Comparison of ENCODE assay signal across 23 cellular contexts in the genomic region with DNA sequence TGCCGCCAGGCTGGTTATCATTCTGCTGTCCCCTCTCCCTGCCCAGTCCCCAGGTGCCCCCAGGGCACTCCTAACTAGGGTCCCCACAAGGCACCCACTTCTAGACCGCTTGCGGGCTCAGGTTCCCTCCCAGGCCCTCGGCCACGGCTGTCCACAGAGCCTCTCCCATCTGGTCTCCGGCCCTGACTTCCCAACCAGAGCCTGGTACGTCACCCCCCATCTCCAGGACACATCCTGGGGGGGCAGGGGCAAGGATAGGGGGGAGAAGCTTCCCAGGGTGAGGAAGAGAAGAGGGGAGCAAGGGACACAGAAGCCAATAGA. TPM values are rescaled to one million over a fixed set of nuclear protein-coding genes. Genes with fewer than 3 reads are reported as not detected.
DNase-seq lines count a peak whose midpoint lies in the region; ATAC-seq and TF ChIP-seq lines count a peak whose summit lies in the region.
"Had no signal": no experiment of that assay in that cellular context is flagged by ENCODE, and none has a peak within 500 bp of the region (broad histone marks: within the 10 kb centered on the region; RNA-seq: fewer than 3 reads in every experiment).

No MANE protein-coding gene starts in this region.

- CTCF ChIA-PET in PC-3 (lab: Charles Lee): no interaction called here

- H3K4ac ChIP-seq in mesendoderm (ENCODE audit: low read depth, low read length): no peak overlapping the region

- no peak overlapping the region for H3K56ac ChIP-seq in mesendoderm (ENCODE audit: low read length)

- H3F3A ChIP-seq in PC-3 (ENCODE audit: low read length, unreplicated experiment): no peaks in the 10 kb centered on the region

- H3K9me2 ChIP-seq in PC-3 (replicated peaks; ENCODE audit: low read length): no peaks in the 10 kb centered on the region

- no peak overlapping the region for H3K4me3 Mint-ChIP-seq in chondrocyte (ENCODE audit: unreplicated experiment)
- H3K4me3 Mint-ChIP-seq in nephron progenitor cell: peak overlapping the region; percentile 58
- H3K4me3 Mint-ChIP-seq in type B pancreatic cell: peak overlapping the region; percentile 71
- H3K4me3 Mint-ChIP-seq: activated naive CD4-positive, alpha-beta T cell treated with anti-CD3 and anti-CD28 coated beads for 36 hours; natural killer cell had no signal

- intact Hi-C loops in cardiac septum (cut with DNase I) (no loop called here), heart left ventricle (cut with DNase I) (no loop called here), PC-3 (cut with micrococcal nuclease) (no loop called here)

- no peak overlapping the region for H3K23ac ChIP-seq in mesendoderm (ENCODE audit: low read length)

- H3K36me3 ChIP-seq in heart left ventricle: no peaks in the 10 kb centered on the region
- H3K36me3 ChIP-seq in tibial nerve: no peaks in the 10 kb centered on the region
- H3K36me3 ChIP-seq in PC-3 (ENCODE audit: low read depth, low read length): no peaks in the 10 kb centered on the region
- no peaks in the 10 kb centered on the region for H3K36me3 ChIP-seq in mesendoderm (ENCODE audit: control insufficient read depth, insufficient read depth, low read length)
- H3K36me3 ChIP-seq: BE2C, SJCRH30 had no signal

- H3K79me2 ChIP-seq in PC-3 (ENCODE audit: low read length) (no peaks in the 10 kb centered on the region), mesendoderm (ENCODE audit: control insufficient read depth, insufficient read depth, low read length) (no peaks in the 10 kb centered on the region)

- H4K5ac ChIP-seq in mesendoderm (ENCODE audit: low read length): no peak overlapping the region

- H3K27me3 Mint-ChIP-seq in chondrocyte (ENCODE audit: low read depth) (peaks cover 20% of the 10 kb centered on the region), nephron progenitor cell (ENCODE audit: low read depth, poor library complexity) (peaks cover 34% of the 10 kb centered on the region), type B pancreatic cell (peaks cover 6% of the 10 kb centered on the region)

- TF ChIP-seq CTCF in heart left ventricle (IDR thresholded peaks at IDR 0.05) (no peak), chondrocyte (IDR thresholded peaks at IDR 0.05) (no peak), nephron progenitor cell (IDR thresholded peaks at IDR 0.05) (no peak), type B pancreatic cell (conservative IDR thresholded peaks at IDR 0.05) (no peak), tibial nerve (IDR thresholded peaks at IDR 0.05) (no peak), PC-3 (conservative IDR thresholded peaks at IDR 0.05; ENCODE audit: low read depth, low read length) (no peak)

- H2BK5ac ChIP-seq in mesendoderm (ENCODE audit: low read length): no peak overlapping the region

- WGBS in heart left ventricle, 4 donors: 62 to 68% (median 65%) methylated on average over 6 to 7 of the region's 7 CpGs
- WGBS in tibial nerve, 2 donors: 67 to 78% methylated on average over 7 of the region's 7 CpGs
- no CpG with 5 or more reads among the region's 7 CpGs for WGBS in mesendoderm (ENCODE audit: extremely low coverage, insufficient coverage, low lambda C conversion rate)

- TF ChIP-seq EP300 in tibial nerve (IDR thresholded peaks at IDR 0.05): no peak

- H2AFZ ChIP-seq in PC-3 (ENCODE audit: low read length): no peak overlapping the region
- H2AFZ ChIP-seq: GM23248 had no signal

- H3K27me3 ChIP-seq in heart left ventricle (peaks cover 0 to 30% (median 4%) of the 10 kb centered on the region in 9 donors), tibial nerve (peaks cover 0 to 24% of the 10 kb centered on the region in 2 donors), PC-3 (ENCODE audit: low read length) (no peaks in the 10 kb centered on the region), mesendoderm (ENCODE audit: insufficient read depth, low read length, poor library complexity) (no peaks in the 10 kb centered on the region)
- H3K27me3 ChIP-seq: BE2C had no signal

- H3K36me3 Mint-ChIP-seq in chondrocyte (ENCODE audit: low read depth) (no peaks in the 10 kb centered on the region), nephron progenitor cell (ENCODE audit: low read depth) (no peaks in the 10 kb centered on the region), type B pancreatic cell (no peaks in the 10 kb centered on the region)
- H3K36me3 Mint-ChIP-seq: natural killer cell had no signal

- no peak for ATAC-seq in heart left ventricle
- ATAC-seq in PC-3: no peak
- ATAC-seq: natural killer cell had no signal

- H2BK120ac ChIP-seq in mesendoderm (ENCODE audit: low read depth, low read length): no peak overlapping the region

- H3K27ac Mint-ChIP-seq in chondrocyte (ENCODE audit: unreplicated experiment) (no peak overlapping the region), nephron progenitor cell (no peak overlapping the region), type B pancreatic cell (no peak overlapping the region)
- H3K27ac Mint-ChIP-seq: activated naive CD4-positive, alpha-beta T cell treated with anti-CD3 and anti-CD28 coated beads for 36 hours; natural killer cell had no signal

- peaks cover 10% of the 10 kb centered on the region for H3K4me1 Mint-ChIP-seq in chondrocyte (ENCODE audit: low read depth)
- peaks cover 67% of the 10 kb centered on the region for H3K4me1 Mint-ChIP-seq in nephron progenitor cell
- peaks cover 22% of the 10 kb centered on the region for H3K4me1 Mint-ChIP-seq in type B pancreatic cell (ENCODE audit: unreplicated experiment)

- peaks cover 0 to 7% (median 0%) of the 10 kb centered on the region in 12 donors for H3K4me1 ChIP-seq in heart left ventricle
- H3K4me1 ChIP-seq in tibial nerve: peaks cover 0 to 5% (median 0%) of the 10 kb centered on the region in 4 donors
- H3K4me1 ChIP-seq in PC-3 (ENCODE audit: insufficient read depth, low read length): no peaks in the 10 kb centered on the region
- no peaks in the 10 kb centered on the region for H3K4me1 ChIP-seq in mesendoderm (ENCODE audit: control insufficient read depth, low read depth, low read length)
- H3K4me1 ChIP-seq: BE2C, Caco-2, SJCRH30 had no signal

- H4K20me1 ChIP-seq in PC-3 (ENCODE audit: low read length): no peaks in the 10 kb centered on the region

- no peak for TF ChIP-seq POLR2A in heart left ventricle (IDR thresholded peaks at IDR 0.05)
- TF ChIP-seq POLR2A in tibial nerve (IDR thresholded peaks at IDR 0.05): no peak

- no peaks in the 10 kb centered on the region for H3K79me1 ChIP-seq in mesendoderm (ENCODE audit: low read length)

- POLR2A ChIA-PET in PC-3 (lab: Charles Lee; ENCODE audit: unreplicated experiment): no interaction called here

- BruUV-seq in PC-3 (replicated peaks; lab: Mats Ljungman, UMichigan): no TSS peak

- no peak overlapping the region for H2AK5ac ChIP-seq in mesendoderm (ENCODE audit: low read length)

- H2BK15ac ChIP-seq in mesendoderm (replicated peaks; ENCODE audit: low read depth): no peak overlapping the region

- H3K18ac ChIP-seq in mesendoderm (ENCODE audit: low read length): no peak overlapping the region

- H4K8ac ChIP-seq in mesendoderm (ENCODE audit: low read depth, low read length): no peak overlapping the region

- H3K9me3 ChIP-seq in heart left ventricle (no peaks in the 10 kb centered on the region), tibial nerve (no peaks in the 10 kb centered on the region), PC-3 (ENCODE audit: low read length) (no peaks in the 10 kb centered on the region)
- H3K9me3 ChIP-seq: BE2C, Caco-2, SJCRH30 had no signal

- DNase-seq in cardiac septum (ENCODE audit: low spot score) (peak; percentile 27), heart left ventricle (no peak), chondrocyte (ENCODE audit: low spot score) (peak; percentile 85), nephron progenitor cell (no peak), type B pancreatic cell (ENCODE audit: extremely low spot score, unreplicated experiment) (no peak), tibial nerve (ENCODE audit: low spot score in 2 of 2) (no peak), PC-3 (no peak), mesendoderm (no peak)
- DNase-seq: activated CD4-positive, alpha-beta T cell treated with anti-CD3 and anti-CD28 coated beads for 4 hours; Caco-2; dermis blood vessel endothelial cell; DND-41; KG1; natural killer cell; NCI-H146; NCI-H510A treated with DMSO at 0.1 percent for 48 hours; SJCRH30; T-helper 1 cell had no signal

- H3K4me3 ChIP-seq in heart left ventricle (no peak overlapping the region), tibial nerve (no peak overlapping the region), PC-3 (ENCODE audit: low read length) (no peak overlapping the region), mesendoderm (ENCODE audit: low read length) (no peak overlapping the region)
- H3K4me3 ChIP-seq: GM23248, SJCRH30 had no signal

- H3K9me3 Mint-ChIP-seq in chondrocyte (ENCODE audit: low read depth): no peaks in the 10 kb centered on the region
- no peaks in the 10 kb centered on the region for H3K9me3 Mint-ChIP-seq in nephron progenitor cell
- no peaks in the 10 kb centered on the region for H3K9me3 Mint-ChIP-seq in type B pancreatic cell
- H3K9me3 Mint-ChIP-seq: activated naive CD4-positive, alpha-beta T cell treated with anti-CD3 and anti-CD28 coated beads for 36 hours; natural killer cell had no signal

- H3K4me2 ChIP-seq in PC-3 (ENCODE audit: low read length) (no peak overlapping the region), mesendoderm (ENCODE audit: low read length) (no peak overlapping the region)

- H3K27ac ChIP-seq in heart left ventricle (no peak overlapping the region), tibial nerve (no peak overlapping the region), PC-3 (ENCODE audit: low read length) (no peak overlapping the region), mesendoderm (ENCODE audit: low read depth, low read length) (no peak overlapping the region)
- H3K27ac ChIP-seq: GM23248, SJCRH30 had no signal

- H3K9ac ChIP-seq in PC-3 (ENCODE audit: low read length) (no peak overlapping the region), mesendoderm (ENCODE audit: low read length) (no peak overlapping the region)
- H3K9ac ChIP-seq: GM23248 had no signal

RNA-seq across cellular contexts. Expression of a gene that starts 0.5 kb away (rescaled TPM):
- total RNA-seq in cardiac septum: not detected
- under 1 TPM in 1 of 9 donors, not detected in 8; 0.07 TPM for total RNA-seq in heart left ventricle
- not detected for polyA plus RNA-seq in heart left ventricle
- total RNA-seq in chondrocyte: not detected in 3 replicates
- total RNA-seq in type B pancreatic cell (ENCODE audit: low replicate concordance): 2.4 and 3.4 TPM in 2 replicates
- not detected for total RNA-seq in tibial nerve
- total RNA-seq in PC-3 (2014; rRNA removed): 0.55 TPM in 1 of 2 replicates, not detected in the other
- 0.03 TPM for polyA plus RNA-seq in mesendoderm (2013, experiment 1 of 2)
- 0.01 TPM for polyA plus RNA-seq in mesendoderm (2013, experiment 2 of 2)
- total RNA-seq: Caco-2, dermis blood vessel endothelial cell, GM23248, HT-29, left lobe of liver, SJCRH30 had no signal
- polyA plus RNA-seq: GM23248 had no signal

RNA-seq across cellular contexts. Expression of a gene that starts 23.8 kb away (rescaled TPM):
- total RNA-seq in cardiac septum (2.8 TPM), heart left ventricle (10 to 100 TPM in 1 of 9 donors, 1 to 10 TPM in 6, under 1 TPM in 2; 0.31 to 11.9 (median 1.4) TPM), chondrocyte (11.3 to 27.7 TPM (median 14.6 TPM) in 3 replicates), type B pancreatic cell (ENCODE audit: low replicate concordance) (23.2 and 26.2 TPM in 2 replicates), tibial nerve (1 to 10 TPM; 2.6 to 3.9 (median 3.4) TPM), PC-3 (2014; rRNA removed) (3.8 and 5.5 TPM in 2 replicates)
- polyA plus RNA-seq in heart left ventricle: 1 to 10 TPM in 1 of 2 donors, under 1 TPM in 1; 0.99 to 3.0 TPM
- 1.8 TPM for polyA plus RNA-seq in mesendoderm (2013, experiment 1 of 2)
- polyA plus RNA-seq in mesendoderm (2013, experiment 2 of 2): 2.5 TPM

RNA-seq across cellular contexts. Expression of a gene that starts 32.3 kb away (rescaled TPM):
- 5.1 TPM for total RNA-seq in cardiac septum
- total RNA-seq in heart left ventricle: 10 to 100 TPM in 2 of 9 donors, 1 to 10 TPM in 7; 1.4 to 60.5 (median 3.8) TPM
- 1 to 10 TPM; 1.3 to 4.6 TPM for polyA plus RNA-seq in heart left ventricle
- total RNA-seq in chondrocyte: 0.20 TPM in 1 of 3 replicates, not detected in the others
- 0.24 and 1.2 TPM in 2 replicates for total RNA-seq in type B pancreatic cell (ENCODE audit: low replicate concordance)
- 10 to 100 TPM in 1 of 4 donors, 1 to 10 TPM in 3; 6.3 to 18.6 (median 7.8) TPM for total RNA-seq in tibial nerve
- total RNA-seq in PC-3 (2014; rRNA removed): 50.5 and 54.5 TPM in 2 replicates
- polyA plus RNA-seq in mesendoderm (2013, experiment 1 of 2): 4.6 TPM
- polyA plus RNA-seq in mesendoderm (2013, experiment 2 of 2): 4.7 TPM
- total RNA-seq: SJCRH30 had no signal

Comparison
In these comparisons a context has a peak if more than half of its experiments do, and no peak if none do; other contexts are left out.
1. DNase-seq: peak in cardiac septum (single experiment) and chondrocyte (single experiment); none in heart left ventricle (0 of 5), nephron progenitor cell (single experiment), type B pancreatic cell (single experiment), tibial nerve (0 of 2), PC-3 (single experiment) and mesendoderm (single experiment).